9 cellular contexts compared by ENCODE assay signal in genomic region chr14:93044601-93045000, GRCh38.
A peak's percentile ranks its signal among the peaks of the same experiment; 100 is the strongest.
DNase-seq lines count a peak whose midpoint lies in the region; ATAC-seq, FAIRE-seq and TF ChIP-seq lines count a peak whose summit lies in the region.
"Had no signal": no experiment of that assay in that cellular context is flagged by ENCODE, and none has a peak within 500 bp of the region (broad histone marks: within the 10 kb centered on the region; RNA-seq: fewer than 3 reads in every experiment).

No MANE protein-coding gene starts in this region.

- peaks cover 21 to 67% (median 50%) of the 10 kb centered on the region in 4 experiments for H3K4me1 ChIP-seq in H1 (replicated peaks in 1 of 4; ENCODE audit: control insufficient read depth in 3 of 4, insufficient read depth in 4 of 4, low read length in 3 of 4)
- peaks cover 47 to 50% of the 10 kb centered on the region in 2 donors for H3K4me1 ChIP-seq in small intestine (ENCODE audit: control insufficient read depth in 2 of 2, insufficient read depth in 1 of 2, low read depth in 1 of 2, low read length in 1 of 2)

- POLR2A ChIA-PET in H1 (lab: Charles Lee; ENCODE audit: partially characterized antibody), result no interaction called here

- H3K79me1 ChIP-seq in H1 (ENCODE audit: low read depth, low read length), result peaks cover 16% of the 10 kb centered on the region

- no peaks in the 10 kb centered on the region for H3K36me3 Mint-ChIP-seq in mesothelial cell of epicardium

- no peak overlapping the region for H3K4ac ChIP-seq in H1 (replicated peaks; ENCODE audit: insufficient read length, low read depth, low read length)

- H2AFZ ChIP-seq in H1 (ENCODE audit: low read length), result no peak overlapping the region

- H3K27me3 Mint-ChIP-seq in mesothelial cell of epicardium (ENCODE audit: low read depth), result no peaks in the 10 kb centered on the region

- H2BK120ac ChIP-seq in H1 (replicated peaks; ENCODE audit: low read depth, low read length), result no peak overlapping the region

- H2BK15ac ChIP-seq in H1 (ENCODE audit: low read length), result peak overlapping the region; percentile 96; the same call in 1 of the 2 replicates

- CTCF ChIA-PET in H1 (lab: Charles Lee; ENCODE audit: partially characterized antibody), result interaction anchor here (1.5 to 2.1 kb wide), 2 partner anchors 13 to 69 kb away, joined by 8 to 9 read pairs; no protein-coding TSS in a partner anchor

- H3K23ac ChIP-seq in H1 (ENCODE audit: insufficient read length), result no peak overlapping the region

- no peak overlapping the region for H3K56ac ChIP-seq in H1 (replicated peaks; ENCODE audit: insufficient read length, low read depth, low read length)

- TF ChIP-seq RAD21 in H1 (IDR thresholded peaks at IDR 0.05 in 1 of 2, conservative IDR thresholded peaks at IDR 0.05 in 1 of 2; ENCODE audit: low read depth in 2 of 2, low read length in 2 of 2), result no peak

- in situ Hi-C loops in KBM-7 (cut with MboI; ENCODE audit: low pct_unique_long_range_greater_than_20kb, low sequenced_read_pairs), result no loop called here

- H3K23me2 ChIP-seq in H1 (ENCODE audit: low read depth, low read length), result no peaks in the 10 kb centered on the region

- 92% methylated on average over 7 of the region's 9 CpGs; no CpG with 5 or more reads in 1 of the 2 experiments for WGBS in H1 (ENCODE audit: extremely low coverage in 1 of 2, insufficient coverage in 1 of 2, insufficient read length in 1 of 2, insufficient replicate concordance in 2 of 2, low coverage in 1 of 2, low lambda C conversion rate in 2 of 2, missing lambda C conversion rate in 1 of 2), 2 experiments
- WGBS in small intestine, 3 donors, result 54 to 70% (median 67%) methylated on average over 9 of the region's 9 CpGs

- no peak overlapping the region for H4K91ac ChIP-seq in H1 (replicated peaks; ENCODE audit: insufficient read length, low read length)

- 0 out of 2 replicates have a peak overlapping the region, but pooled peaks have one; percentile 16 for H2BK20ac ChIP-seq in H1 (ENCODE audit: low read length)

- peak overlapping the region; percentile 40; the same call in 1 of the 2 replicates for H2BK5ac ChIP-seq in H1 (ENCODE audit: low read depth, low read length)

- FAIRE-seq in H1 (lab: Jason Lieb, UNC) (no peak), small intestine (lab: Jason Lieb, UNC) (no peak)

- no peak overlapping the region for H3K14ac ChIP-seq in H1 (ENCODE audit: insufficient read length)

- no peaks in the 10 kb centered on the region for H3K9me3 Mint-ChIP-seq in mesothelial cell of epicardium

- H2BK12ac ChIP-seq in H1 (ENCODE audit: low read depth, low read length), result 0 out of 2 replicates have a peak overlapping the region, but pooled peaks have one; percentile 82

- H3K36me3 ChIP-seq in H1 (ENCODE audit: control insufficient read depth in 2 of 4, insufficient read depth in 4 of 4, low read length in 3 of 4), result no peaks in the 10 kb centered on the region
- H3K36me3 ChIP-seq in small intestine (ENCODE audit: control insufficient read depth in 2 of 2, insufficient read depth in 2 of 2, low read length in 2 of 2), result no peaks in the 10 kb centered on the region

- H3K18ac ChIP-seq in H1 (ENCODE audit: extremely low read depth, low read length), result no peak overlapping the region

- no peak overlapping the region for H4K8ac ChIP-seq in H1 (ENCODE audit: extremely low read depth, insufficient read depth, low read length)

- H4K5ac ChIP-seq in H1 (ENCODE audit: insufficient read length, low read depth, low read length), result no peak overlapping the region

- ATAC-seq in GM19328 (IDR thresholded peaks at IDR 0.05; ENCODE audit: unreplicated experiment), result peak; percentile 52

- no peaks in the 10 kb centered on the region for H3K27me3 ChIP-seq in H1 (replicated peaks in 1 of 4; ENCODE audit: control insufficient read depth in 3 of 4, extremely low read depth in 1 of 4, insufficient read depth in 3 of 4, low read length in 3 of 4)
- no peaks in the 10 kb centered on the region for H3K27me3 ChIP-seq in small intestine (ENCODE audit: control insufficient read depth in 2 of 2, insufficient read depth in 2 of 2, low read length in 2 of 2)

- no peak overlapping the region for H3K4me3 ChIP-seq in H1 (ENCODE audit: extremely low read depth in 1 of 4, insufficient read depth in 2 of 4, low read depth in 3 of 4, low read length in 4 of 4)
- no peak overlapping the region for H3K4me3 ChIP-seq in small intestine (ENCODE audit: low read depth in 1 of 2, low read length in 2 of 2)

- no peak overlapping the region for H3K4me2 ChIP-seq in H1 (ENCODE audit: insufficient read depth in 1 of 2, low read depth in 2 of 2, low read length in 2 of 2)

- no peaks in the 10 kb centered on the region for H3K9me3 ChIP-seq in H1 (ENCODE audit: insufficient read depth in 2 of 2, low read depth in 1 of 2, low read length in 1 of 2)
- H3K9me3 ChIP-seq in small intestine (ENCODE audit: control insufficient read depth, low read depth), result no peaks in the 10 kb centered on the region

- no peak for TF ChIP-seq POLR2A in H1 (IDR thresholded peaks at IDR 0.05; ENCODE audit: control extremely low read depth in 1 of 2, low read depth in 2 of 2, low read length in 2 of 2)

- H3K79me2 ChIP-seq in H1 (ENCODE audit: control insufficient read depth in 1 of 2, insufficient read depth in 2 of 2, low read length in 2 of 2), result peaks cover 0 to 93% of the 10 kb centered on the region in 2 experiments; a peak in 2 of 4 replicates

- no peak for TF ChIP-seq CTCF in H1 (IDR thresholded peaks at IDR 0.05; ENCODE audit: control extremely low read depth in 1 of 3, insufficient read depth in 1 of 3, low read depth in 1 of 3, low read length in 3 of 3)
- TF ChIP-seq CTCF in mesothelial cell of epicardium (IDR thresholded peaks at IDR 0.05; ENCODE audit: unreplicated experiment), result no peak

- peak overlapping the region in 1 of 4 experiments; percentile 20; a peak in 3 of 7 replicates for H3K9ac ChIP-seq in H1 (replicated peaks in 1 of 4; ENCODE audit: extremely low read depth in 1 of 4, low read depth in 3 of 4, low read length in 3 of 4)

- no peak overlapping the region for H3K27ac Mint-ChIP-seq in mesothelial cell of epicardium

- H4K20me1 ChIP-seq in H1 (replicated peaks in 1 of 2; ENCODE audit: control insufficient read depth in 1 of 2, insufficient read depth in 2 of 2, low read length in 2 of 2), result peaks cover 5 to 8% of the 10 kb centered on the region in 2 experiments

- DNase-seq in KBM-7 (peak; percentile 80), H1 (ENCODE audit: low read depth in 1 of 2, low spot score in 2 of 2) (no peak), small intestine (peak; percentile 46), dermis blood vessel endothelial cell (no peak), mesothelial cell of epicardium (ENCODE audit: low spot score in 2 of 2, unreplicated experiment in 2 of 2) (no peak), cerebellar cortex (ENCODE audit: low spot score) (no peak), iPS-NIHi11 (ENCODE audit: low spot score) (no peak)
- DNase-seq: occipital lobe had no signal

- H3K27ac ChIP-seq in H1 (ENCODE audit: low read depth, low read length), result no peak overlapping the region
- H3K27ac ChIP-seq in small intestine (ENCODE audit: low read depth in 1 of 2, low read length in 1 of 2), result peak overlapping the region; percentile 96 to 97

- H2AK5ac ChIP-seq in H1 (ENCODE audit: low read depth, low read length), result peak overlapping the region; percentile 65; the same call in 1 of the 2 replicates

- no peak for TF ChIP-seq EP300 in H1 (IDR thresholded peaks at IDR 0.05; ENCODE audit: borderline replicate concordance in 1 of 2, low read depth in 2 of 2, low read length in 2 of 2)

- H3K4me1 Mint-ChIP-seq in mesothelial cell of epicardium, result peaks cover 36% of the 10 kb centered on the region

- H3K4me3 Mint-ChIP-seq in mesothelial cell of epicardium, result no peak overlapping the region

TF ChIP-seq in H1, 55 proteins besides CTCF, POLR2A, EP300 and RAD21:
- TF ChIP-seq POU5F1 (IDR thresholded peaks at IDR 0.05; ENCODE audit: low read depth, low read length) (no peak), CTBP2 (IDR thresholded peaks at IDR 0.05; ENCODE audit: borderline replicate concordance, insufficient read depth, insufficient read length, low read length) (no peak), CBX5 (IDR thresholded peaks at IDR 0.05; ENCODE audit: low read depth, low read length) (no peak), EGR1 (IDR thresholded peaks at IDR 0.05; ENCODE audit: borderline replicate concordance, low read depth, low read length) (no peak), SIN3A (conservative IDR thresholded peaks at IDR 0.05 in 1 of 2, IDR thresholded peaks at IDR 0.05 in 1 of 2; ENCODE audit: low read depth in 1 of 2, low read length in 2 of 2) (no peak), SRF (IDR thresholded peaks at IDR 0.05; ENCODE audit: low read depth, low read length) (no peak), TCF12 (IDR thresholded peaks at IDR 0.05; ENCODE audit: low read depth, low read length) (no peak), KDM4A (IDR thresholded peaks at IDR 0.05; ENCODE audit: low read depth, low read length, severe bottlenecking) (no peak), CEBPB (IDR thresholded peaks at IDR 0.05; ENCODE audit: low read depth, low read length) (no peak), NRF1 (IDR thresholded peaks at IDR 0.05; ENCODE audit: low read depth, low read length) (no peak), JUN (IDR thresholded peaks at IDR 0.05; ENCODE audit: low read depth, low read length) (no peak)

Comparison
In these comparisons a context has a peak if more than half of its experiments do, and no peak if none do; other contexts are left out.
1. DNase-seq: peak in KBM-7 (single experiment) and small intestine (single experiment); none in H1 (0 of 2), dermis blood vessel endothelial cell (single experiment), mesothelial cell of epicardium (0 of 2), cerebellar cortex (single experiment) and iPS-NIHi11 (single experiment).